8 cellular contexts compared by ENCODE assay signal in the genomic region with DNA sequence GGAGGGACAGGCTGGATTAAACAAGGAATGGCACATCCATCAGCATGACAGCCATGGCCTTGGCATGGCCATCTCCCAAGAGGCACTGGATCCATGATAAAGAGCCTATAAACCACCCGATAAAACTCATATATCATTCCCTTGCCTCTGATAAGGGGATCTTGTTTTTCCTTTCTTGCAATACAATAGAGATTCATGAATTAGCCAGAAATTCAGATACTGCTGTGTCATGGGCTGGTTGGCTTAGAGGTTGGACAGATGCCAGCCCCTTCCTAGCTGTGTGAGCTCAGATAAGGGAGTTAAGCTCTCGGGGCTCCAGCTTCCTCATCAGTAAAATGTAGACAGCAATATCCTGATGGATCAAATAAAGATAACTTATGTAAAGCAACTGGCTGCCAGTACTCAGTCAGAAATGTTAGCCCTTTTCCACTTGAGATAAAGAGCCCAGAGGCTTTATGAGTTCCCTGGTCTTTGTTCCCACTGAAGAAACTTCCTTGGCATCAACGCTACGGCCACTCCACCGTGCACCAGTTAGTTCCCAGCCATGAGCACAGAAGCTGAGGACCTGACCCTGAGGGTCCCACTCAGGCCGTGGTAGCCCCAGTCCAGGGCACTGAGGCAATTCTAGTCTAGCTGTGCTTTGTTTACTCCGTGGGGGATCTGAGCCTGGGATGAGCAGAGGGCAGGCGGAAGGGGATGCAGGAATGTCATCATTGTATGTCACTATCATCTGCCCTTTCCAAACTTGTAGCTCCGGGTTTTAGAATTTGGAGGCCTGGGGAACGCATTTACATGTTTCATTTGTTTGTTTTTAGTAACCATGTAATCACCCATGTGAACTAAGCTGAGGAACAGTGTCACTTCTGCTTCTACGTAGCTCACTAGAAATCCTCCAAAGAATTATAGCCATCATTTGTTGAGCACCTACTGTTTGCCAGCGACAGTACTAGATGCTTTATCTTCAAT.
A peak's percentile ranks its signal among the peaks of the same experiment; 100 is the strongest.
DNase-seq lines count a peak whose midpoint lies in the region; ATAC-seq and TF ChIP-seq lines count a peak whose summit lies in the region.

No MANE protein-coding gene starts in this region.

- H3K4me1 Mint-ChIP-seq in CD14-positive monocyte: peaks cover 37% of the 10 kb centered on the region

- H3K36me3 ChIP-seq in gastroesophageal sphincter: no peaks in the 10 kb centered on the region

- no peaks in the 10 kb centered on the region for H3K9me3 ChIP-seq in gastroesophageal sphincter

- intact Hi-C loops in CD14-positive monocyte (cut with micrococcal nuclease): loop anchor here in 1 of 2 donors (2.0 to 5.0 kb wide), 3 partner anchors 13 to 67 kb away; no protein-coding TSS in a partner anchor

- TF ChIP-seq POLR2A in gastroesophageal sphincter (IDR thresholded peaks at IDR 0.05): no peak

- peak; percentile 85 for DNase-seq in CD14-positive monocyte (ENCODE audit: low spot score)
- peak; percentile 42 for DNase-seq in SK-MEL-5 (ENCODE audit: low read depth, low spot score)
- DNase-seq in pulmonary artery endothelial cell (ENCODE audit: low read depth, low spot score): peak; percentile 99
- no peak for DNase-seq in stimulated activated CD4-positive, alpha-beta T cell treated with anti-CD3 and anti-CD28 coated beads, Interleukin-4, amount 100 ng/mL, for 4 hours
- DNase-seq in effector CD8-positive, alpha-beta T cell (lab: John Stamatoyannopoulos, UW): no peak

- peaks cover 0 to 1% (median 0%) of the 10 kb centered on the region in 7 donors for H3K9me3 Mint-ChIP-seq in CD14-positive monocyte

- 52 to 68% methylated on average over 9 to 11 of the region's 12 CpGs for WGBS in gastroesophageal sphincter (ENCODE audit: low coverage in 1 of 2), 2 donors

- H3K36me3 Mint-ChIP-seq in CD14-positive monocyte: peaks cover 0 to 2% of the 10 kb centered on the region in 2 donors

- peak overlapping the region in 3 of 4 donors; percentile 22 to 56 (median 30) for H3K27ac ChIP-seq in gastroesophageal sphincter

- no peak for TF ChIP-seq EP300 in gastroesophageal sphincter (IDR thresholded peaks at IDR 0.05)

- peak overlapping the region; percentile 60 to 85 for H3K4me3 Mint-ChIP-seq in CD14-positive monocyte

- no peak overlapping the region for H3K4me3 ChIP-seq in gastroesophageal sphincter

- in situ Hi-C loops in SK-MEL-5 (cut with HindIII; ENCODE audit: low pct_unique_long_range_greater_than_20kb, low sequenced_read_pairs): no loop called here

- H3K27me3 ChIP-seq in gastroesophageal sphincter: no peaks in the 10 kb centered on the region

- peak overlapping the region; percentile 93 to 99 (median 99) for H3K27ac Mint-ChIP-seq in CD14-positive monocyte

- ATAC-seq in HG03135 (IDR thresholded peaks at IDR 0.05; ENCODE audit: unreplicated experiment) (peak; percentile 50), gastroesophageal sphincter (peak; percentile 56), HG02623 (IDR thresholded peaks at IDR 0.05; ENCODE audit: unreplicated experiment) (no peak)

- peaks cover 0 to 4% (median 1%) of the 10 kb centered on the region in 3 donors for H3K27me3 Mint-ChIP-seq in CD14-positive monocyte (ENCODE audit: low read depth in 3 of 3)

- TF ChIP-seq CTCF in CD14-positive monocyte (IDR thresholded peaks at IDR 0.05) (no peak), gastroesophageal sphincter (IDR thresholded peaks at IDR 0.05) (no peak)

- peaks cover 0 to 40% (median 24%) of the 10 kb centered on the region in 3 donors for H3K4me1 ChIP-seq in gastroesophageal sphincter

Comparison
In these comparisons a context has a peak if more than half of its experiments do, and no peak if none do; other contexts are left out.
1. DNase-seq: peak in CD14-positive monocyte (single experiment), SK-MEL-5 (single experiment) and pulmonary artery endothelial cell (single experiment); none in stimulated activated CD4-positive, alpha-beta T cell treated with anti-CD3 and anti-CD28 coated beads, Interleukin-4, amount 100 ng/mL, for 4 hours (0 of 2) and effector CD8-positive, alpha-beta T cell (single experiment).